In genomic region chr19:1017115-1017905, GRCh38 we compare ENCODE assay signal across 9 cellular contexts. TPM values are rescaled to one million over a fixed set of nuclear protein-coding genes. Genes with fewer than 3 reads are reported as not detected.
DNase-seq lines count a peak whose midpoint lies in the region; ATAC-seq, FAIRE-seq and TF ChIP-seq lines count a peak whose summit lies in the region.
"Had no signal": no experiment of that assay in that cellular context is flagged by ENCODE, and none has a peak within 500 bp of the region (broad histone marks: within the 10 kb centered on the region; RNA-seq: fewer than 3 reads in every experiment).

No MANE protein-coding gene starts in this region.

- no peak for FAIRE-seq in astrocyte (lab: Jason Lieb, UNC)

- no peaks in the 10 kb centered on the region for H3K27me3 Mint-ChIP-seq in astrocyte (ENCODE audit: low read depth, unreplicated experiment)

- peak overlapping the region in 1 of 2 experiments; percentile 29 for H3K23ac ChIP-seq in mesenchymal stem cell (ENCODE audit: low read length in 2 of 2)

- H2BK120ac ChIP-seq in mesenchymal stem cell (ENCODE audit: low read depth, low read length): no peak overlapping the region

- H4K20me1 ChIP-seq in astrocyte (ENCODE audit: insufficient read depth, low read length): peaks cover 78% of the 10 kb centered on the region

- no peak overlapping the region for H2BK5ac ChIP-seq in mesenchymal stem cell (ENCODE audit: low read depth, low read length, poor library complexity, severe bottlenecking)

- H3K18ac ChIP-seq in mesenchymal stem cell (ENCODE audit: low read depth in 1 of 2, low read length in 2 of 2): peak overlapping the region in 1 of 2 experiments; percentile 42

- H3K36me3 ChIP-seq in HEK293 (ENCODE audit: control insufficient read depth in 2 of 2, insufficient read depth in 1 of 2, low read length in 2 of 2) (peaks cover 0 to 54% of the 10 kb centered on the region in 2 experiments; a peak in 1 of 3 replicates), astrocyte (ENCODE audit: insufficient read depth, low read length) (no peaks in the 10 kb centered on the region), mesenchymal stem cell (ENCODE audit: control insufficient read depth in 1 of 2, insufficient read depth in 2 of 2, low read depth in 1 of 2, low read length in 2 of 2) (peaks cover 14 to 58% of the 10 kb centered on the region in 2 experiments)

- H3K14ac ChIP-seq in mesenchymal stem cell (ENCODE audit: low read length in 2 of 2): peak overlapping the region in 1 of 2 experiments; percentile 22

- peaks cover 10% of the 10 kb centered on the region for H3K79me1 ChIP-seq in mesenchymal stem cell (replicated peaks; ENCODE audit: low read length, poor library complexity, severe bottlenecking)

- H2AFZ ChIP-seq in astrocyte (ENCODE audit: low read depth, low read length) (no peak overlapping the region), mesenchymal stem cell (ENCODE audit: low read depth, low read length) (no peak overlapping the region)

- peak overlapping the region; percentile 51 for H3K9ac ChIP-seq in astrocyte (ENCODE audit: low read length)
- H3K9ac ChIP-seq in mesenchymal stem cell (ENCODE audit: low read length): peak overlapping the region; percentile 30

- H3K27ac ChIP-seq in HEK293 (ENCODE audit: extremely low read depth, low read depth, low read length) (peak overlapping the region; percentile 54; the same call in 1 of the 2 replicates), astrocyte (ENCODE audit: low read depth, low read length) (peak overlapping the region; percentile 48), mesenchymal stem cell (ENCODE audit: low read length, poor library complexity, severe bottlenecking) (peak overlapping the region; percentile 33)

- H2BK12ac ChIP-seq in mesenchymal stem cell (ENCODE audit: low read length in 2 of 2): peak overlapping the region; percentile 1 to 48

- H3K4me3 ChIP-seq in HEK293 (ENCODE audit: low read depth, low read length) (no peak overlapping the region), astrocyte (ENCODE audit: insufficient read depth, low read depth, low read length) (peak overlapping the region; percentile 15), mesenchymal stem cell (ENCODE audit: insufficient read depth in 1 of 2, low read depth in 1 of 2, low read length in 2 of 2) (peak overlapping the region in 1 of 2 experiments; percentile 33)

- H3K27me3 ChIP-seq in astrocyte (ENCODE audit: insufficient read depth, low read length) (no peaks in the 10 kb centered on the region), mesenchymal stem cell (ENCODE audit: control insufficient read depth in 1 of 2, insufficient read depth in 1 of 2, low read length in 2 of 2) (no peaks in the 10 kb centered on the region)

- peak overlapping the region; percentile 75 for H3K4me3 Mint-ChIP-seq in astrocyte (ENCODE audit: unreplicated experiment)

- peak overlapping the region; percentile 48 for H2BK15ac ChIP-seq in mesenchymal stem cell (ENCODE audit: low read depth, poor library complexity, severe bottlenecking)

- POLR2A ChIA-PET in HEK293 (lab: Yijun Ruan, JAX): interaction anchor here (0.8 kb wide), 1 partner anchor 10 kb away, joined by 3 read pairs; no protein-coding TSS in a partner anchor

- ATAC-seq in HG02885 (IDR thresholded peaks at IDR 0.05; ENCODE audit: poor library complexity, unreplicated experiment): no peak
- no peak for ATAC-seq in GM21786 (IDR thresholded peaks at IDR 0.05; ENCODE audit: unreplicated experiment)

- H4K8ac ChIP-seq in mesenchymal stem cell (ENCODE audit: low read length): peak overlapping the region; percentile 74

- peak overlapping the region; percentile 78 for H3K27ac Mint-ChIP-seq in astrocyte (ENCODE audit: unreplicated experiment)

- peaks cover 22% of the 10 kb centered on the region for H3K4me1 Mint-ChIP-seq in astrocyte (ENCODE audit: low read depth, unreplicated experiment)

- H3K36me3 Mint-ChIP-seq in astrocyte (ENCODE audit: low read depth, unreplicated experiment): no peaks in the 10 kb centered on the region

- H3K4me2 ChIP-seq in astrocyte (ENCODE audit: low read length): peak overlapping the region; percentile 70
- H3K4me2 ChIP-seq in mesenchymal stem cell (ENCODE audit: low read length, poor library complexity, severe bottlenecking): peak overlapping the region; percentile 2

- no peak overlapping the region for H3K4ac ChIP-seq in mesenchymal stem cell (ENCODE audit: low read depth in 1 of 2, low read length in 2 of 2)

- CTCF ChIA-PET in HEK293 (lab: Yijun Ruan, JAX): no interaction called here

- H3K9me3 ChIP-seq in HEK293 (ENCODE audit: control insufficient read depth, insufficient read depth, low read depth, low read length): no peaks in the 10 kb centered on the region
- H3K9me3 ChIP-seq in astrocyte (ENCODE audit: insufficient read depth, low read depth, low read length): no peaks in the 10 kb centered on the region
- no peaks in the 10 kb centered on the region for H3K9me3 ChIP-seq in mesenchymal stem cell (ENCODE audit: control insufficient read depth, low read length)

- H3K4me1 ChIP-seq in HEK293 (ENCODE audit: control insufficient read depth, insufficient read depth, low read length) (peaks cover 7% of the 10 kb centered on the region), astrocyte (ENCODE audit: insufficient read depth, low read length) (peaks cover 34% of the 10 kb centered on the region), mesenchymal stem cell (ENCODE audit: control insufficient read depth, insufficient read depth, low read depth, low read length) (peaks cover 53% of the 10 kb centered on the region)

- TF ChIP-seq CTCF in HEK293 (tag by site-specific recombination; IDR thresholded peaks at IDR 0.05): no peak
- no peak for TF ChIP-seq CTCF in astrocyte (IDR thresholded peaks at IDR 0.05; ENCODE audit: insufficient read depth, low read depth, low read length)

- 70% methylated on average over 24 of the region's 24 CpGs for WGBS in mesenchymal stem cell

- H3K9me3 Mint-ChIP-seq in astrocyte (ENCODE audit: unreplicated experiment): no peaks in the 10 kb centered on the region

- DNase-seq in 8988T: peak; percentile 81
- no peak for DNase-seq in astrocyte (ENCODE audit: low read depth)
- DNase-seq in mesenchymal stem cell: no peak
- no peak for DNase-seq in NCI-H526 treated with DMSO at 0.1 percent for 48 hours (lab: John Stamatoyannopoulos, UW)
- DNase-seq in midbrain (lab: John Stamatoyannopoulos, UW): no peak
- DNase-seq: GDM1 had no signal

- H4K91ac ChIP-seq in mesenchymal stem cell (ENCODE audit: low read length): peak overlapping the region; percentile 36

- H2AK5ac ChIP-seq in mesenchymal stem cell (ENCODE audit: low read length, severe bottlenecking): peak overlapping the region; percentile 46

- peaks cover 82% of the 10 kb centered on the region for H3K79me2 ChIP-seq in astrocyte (ENCODE audit: insufficient read depth, low read length)

TF ChIP-seq in HEK293, 187 proteins besides CTCF, POLR2A, EP300 and RAD21 (continues in another document):
- TF ChIP-seq SP2 (tag by site-specific recombination; IDR thresholded peaks at IDR 0.05) (peak; percentile 47), PATZ1 (tag by site-specific recombination; IDR thresholded peaks at IDR 0.05) (peak; percentile 80; the same call in 1 of the 2 replicates), WT1 (tag by site-specific recombination; IDR thresholded peaks at IDR 0.05) (peak; percentile 67), ZNF521 (tag by site-specific recombination; IDR thresholded peaks at IDR 0.05) (no peak), KLF7 (tag by site-specific recombination; IDR thresholded peaks at IDR 0.05; ENCODE audit: borderline replicate concordance) (0 out of 2 replicates have a peak, but pooled peaks have one; percentile 72), ZNF530 (tag by site-specific recombination; IDR thresholded peaks at IDR 0.05; ENCODE audit: low read depth) (no peak), ZNF335 (tag by site-specific recombination; conservative IDR thresholded peaks at IDR 0.05) (peak; percentile 55; the same call in 1 of the 2 replicates), SCRT2 (tag by site-specific recombination; IDR thresholded peaks at IDR 0.05) (peak; percentile 24; the same call in 1 of the 2 replicates)

RNA-seq across cellular contexts. Expression of gene TMEM259, which starts 3.6 kb away (rescaled TPM):
- total RNA-seq in astrocyte: 155 and 173 TPM in 2 replicates
- polyA plus RNA-seq in mesenchymal stem cell (2013, experiment 1 of 2): 115 TPM
- polyA plus RNA-seq in mesenchymal stem cell (2013, experiment 2 of 2): 119 TPM

RNA-seq across cellular contexts. Expression of gene RNU6-2, which starts 4.0 kb away (rescaled TPM):
- not detected in 2 replicates for total RNA-seq in astrocyte
- polyA plus RNA-seq in mesenchymal stem cell (2013, experiment 1 of 2): not detected
- polyA plus RNA-seq in mesenchymal stem cell (2013, experiment 2 of 2): not detected

RNA-seq across cellular contexts. Expression of gene CNN2, which starts 9.1 kb away (rescaled TPM):
- 781 and 819 TPM in 2 replicates for total RNA-seq in astrocyte
- polyA plus RNA-seq in mesenchymal stem cell (2013, experiment 1 of 2): 374 TPM
- polyA plus RNA-seq in mesenchymal stem cell (2013, experiment 2 of 2): 362 TPM

RNA-seq across cellular contexts. Expression of gene GRIN3B, which starts 17.1 kb away (rescaled TPM):
- 2.5 and 2.7 TPM in 2 replicates for total RNA-seq in astrocyte
- polyA plus RNA-seq in mesenchymal stem cell (2013, experiment 1 of 2): 0.66 TPM
- 0.56 TPM for polyA plus RNA-seq in mesenchymal stem cell (2013, experiment 2 of 2)

RNA-seq across cellular contexts. Expression of gene ABCA7, which starts 22.6 kb away (rescaled TPM):
- 14.3 and 18.4 TPM in 2 replicates for total RNA-seq in astrocyte
- polyA plus RNA-seq in mesenchymal stem cell (2013, experiment 1 of 2): 8.4 TPM
- 8.4 TPM for polyA plus RNA-seq in mesenchymal stem cell (2013, experiment 2 of 2)
